Comparison of ENCODE assay signal across 1 cellular context in genomic region chr12:52525661-52526499, GRCh38.
TF ChIP-seq lines count a peak whose summit lies in the region.

No MANE protein-coding gene starts in this region.

TF ChIP-seq in H1, 55 proteins besides CTCF, POLR2A, EP300 and RAD21:
- TF ChIP-seq CHD2 (IDR thresholded peaks at IDR 0.05; ENCODE audit: low read length) (no peak), EZH2 (IDR thresholded peaks at IDR 0.05; ENCODE audit: low read depth, low read length, severe bottlenecking) (no peak), TEAD4 (IDR thresholded peaks at IDR 0.05; ENCODE audit: low read depth, low read length) (no peak), ZNF274 (IDR thresholded peaks at IDR 0.05; ENCODE audit: borderline replicate concordance, extremely low read depth, low read length) (no peak), TBP (IDR thresholded peaks at IDR 0.05; ENCODE audit: low read depth, low read length) (no peak), SIRT6 (IDR thresholded peaks at IDR 0.05; ENCODE audit: low read length) (no peak), ATF3 (IDR thresholded peaks at IDR 0.05; ENCODE audit: insufficient read depth, low read depth, low read length) (no peak), BACH1 (IDR thresholded peaks at IDR 0.05; ENCODE audit: low read length) (no peak), ATF2 (IDR thresholded peaks at IDR 0.05; ENCODE audit: low read length) (no peak), TCF12 (IDR thresholded peaks at IDR 0.05; ENCODE audit: low read depth, low read length) (no peak), HDAC6 (IDR thresholded peaks at IDR 0.05; ENCODE audit: low read depth, low read length) (no peak), PHF8 (conservative IDR thresholded peaks at IDR 0.05; ENCODE audit: low read depth, low read length) (no peak), RFX5 (IDR thresholded peaks at IDR 0.05; ENCODE audit: borderline replicate concordance, low read depth, low read length) (no peak), RNF2 (IDR thresholded peaks at IDR 0.05; ENCODE audit: borderline replicate concordance, low read depth, low read length, missing control alignments, poor library complexity, severe bottlenecking) (no peak), BRCA1 (IDR thresholded peaks at IDR 0.05; ENCODE audit: low read depth, low read length) (no peak), KDM5A (IDR thresholded peaks at IDR 0.05; ENCODE audit: low read length) (no peak), RBBP5 (IDR thresholded peaks at IDR 0.05; ENCODE audit: borderline replicate concordance, low read depth, low read length) (no peak), CEBPB (IDR thresholded peaks at IDR 0.05; ENCODE audit: low read depth, low read length) (no peak), GABPA (IDR thresholded peaks at IDR 0.05; ENCODE audit: borderline replicate concordance, insufficient read depth, low read length) (no peak)
